ENCODE assay signal across 29 cellular contexts in genomic region chr12:123882306-123882705, GRCh38.
"Had no signal": no experiment of that assay in that cellular context is flagged by ENCODE, and none has a peak within 500 bp of the region (broad histone marks: within the 10 kb centered on the region; RNA-seq: fewer than 3 reads in every experiment).

No MANE protein-coding gene starts in this region.

- H3K4me1 ChIP-seq: SJSA1 had no signal

- H3K9me3 ChIP-seq: SJSA1, SK-N-SH had no signal

- ATAC-seq: Panc1 had no signal

- H3K36me3 ChIP-seq: SJSA1 had no signal

- H3K9ac ChIP-seq: KMS-11, SK-N-SH had no signal

- FAIRE-seq: RCC 7860 had no signal

- H3K4me3 ChIP-seq: PC-9, SJSA1 had no signal

- DNase-seq: Karpas-422, KBM-7, MM.1S, MV-4-11, NCI-H1092, NCI-H1105 treated with DMSO at 0.1 percent for 48 hours, NCI-H1436, NCI-H146, NCI-H1694, NCI-H187, NCI-H1930, NCI-H2171 treated with DMSO at 0.1 percent for 48 hours, NCI-H226, NCI-H446 treated with DMSO at 0.1 percent for 48 hours, NCI-H510A, NCI-H524, NCI-H526, NCI-H69, NCI-H748 treated with DMSO at 0.1 percent for 48 hours, NCI-H82, PC-9, Right ventricle myocardium superior, SHP77 treated with DMSO at 0.1 percent for 48 hours, SK-N-SH had no signal

- H3K4me2 ChIP-seq: KMS-11, PC-9, SK-N-SH had no signal

- H3K27ac ChIP-seq: KMS-11, PC-9, RWPE1, SJSA1 had no signal

- H2AFZ ChIP-seq: PC-9 had no signal
